ENCODE assay signal across 8 cellular contexts in the genomic region with DNA sequence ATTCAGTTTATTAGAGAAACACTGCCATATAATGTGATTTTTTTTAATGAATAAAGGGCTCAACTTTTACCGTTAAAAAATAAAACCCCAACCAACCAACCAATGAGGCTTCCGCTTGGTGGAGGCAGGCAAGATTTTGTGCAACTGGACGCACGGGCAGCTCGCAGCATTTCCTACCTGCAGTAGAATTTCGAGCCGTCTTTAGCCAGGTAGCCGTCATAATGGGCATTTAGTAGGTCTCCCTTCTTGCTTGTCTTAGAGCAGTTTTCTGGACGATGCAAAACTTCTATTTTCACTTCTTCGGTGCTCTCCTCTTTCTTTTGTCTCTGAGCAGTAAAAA. TPM values are rescaled to one million over a fixed set of nuclear protein-coding genes. Genes with fewer than 3 reads are reported as not detected.
DNase-seq lines count a peak whose midpoint lies in the region; ATAC-seq and TF ChIP-seq lines count a peak whose summit lies in the region.

No MANE protein-coding gene starts in this region.

- TF ChIP-seq POLR2A in ovary (IDR thresholded peaks at IDR 0.05): no peak

- H3K4me1 ChIP-seq in esophagus (ENCODE audit: control insufficient read depth in 2 of 2, insufficient read depth in 2 of 2, low read length in 1 of 2) (peaks cover 0 to 2% of the 10 kb centered on the region in 2 donors), ovary (ENCODE audit: insufficient read depth) (peaks cover 9% of the 10 kb centered on the region)

- DNase-seq in CD1c-positive myeloid dendritic cell (ENCODE audit: extremely low spot score) (peak; percentile 17), GM20000 (ENCODE audit: low spot score) (peak; percentile 34), RPMI7951 (ENCODE audit: low read depth) (peak; percentile 19), ovary (peak in 2 of 5 donors; percentile 35 to 38), cerebellar nuclear complex (lab: John Stamatoyannopoulos, UW) (no peak)
- no peak for DNase-seq in activated CD8-positive, alpha-beta memory T cell treated with anti-CD3 and anti-CD28 coated beads, Interleukin-2, amount 50 U/mL, for 4 hours

- H3K9me3 ChIP-seq in esophagus (ENCODE audit: control insufficient read depth in 2 of 2, insufficient read depth in 1 of 2, low read depth in 1 of 2, low read length in 1 of 2): no peaks in the 10 kb centered on the region
- H3K9me3 ChIP-seq in ovary: no peaks in the 10 kb centered on the region

- H3K4me3 ChIP-seq in esophagus (ENCODE audit: low read depth in 1 of 2, low read length in 2 of 2): peak overlapping the region; percentile 63 to 90
- peak overlapping the region; percentile 92 for H3K4me3 ChIP-seq in ovary

- intact Hi-C loops in ovary (cut with DNase I): loop anchor here in 1 of 4 donors (1.0 kb wide), 1 partner anchor 27 kb away; a partner anchor contains a TSS

- TF ChIP-seq CTCF in GM20000 (IDR thresholded peaks at IDR 0.05; ENCODE audit: extremely low read depth, missing control alignments) (no peak), ovary (IDR thresholded peaks at IDR 0.05) (no peak)

- H3K27me3 ChIP-seq in esophagus (ENCODE audit: control insufficient read depth in 1 of 2, insufficient read depth in 2 of 2, low read length in 2 of 2) (no peaks in the 10 kb centered on the region), ovary (no peaks in the 10 kb centered on the region)

- TF ChIP-seq EP300 in ovary (IDR thresholded peaks at IDR 0.05): no peak

- H3K36me3 ChIP-seq in esophagus (ENCODE audit: control insufficient read depth in 2 of 2, insufficient read depth in 2 of 2, low read length in 1 of 2): no peaks in the 10 kb centered on the region
- no peaks in the 10 kb centered on the region for H3K36me3 ChIP-seq in ovary

- no peak for ATAC-seq in GM18909 (IDR thresholded peaks at IDR 0.05; ENCODE audit: poor library complexity, unreplicated experiment)

- H3K27ac ChIP-seq in esophagus (ENCODE audit: low read depth in 2 of 2, low read length in 1 of 2): peak overlapping the region; percentile 81 to 97
- peak overlapping the region; percentile 86 to 91 for H3K27ac ChIP-seq in ovary

- WGBS in esophagus, 2 donors: 1% methylated on average over 10 of the region's 10 CpGs
- 1% methylated on average over 10 of the region's 10 CpGs for WGBS in ovary, 3 donors

RNA-seq across cellular contexts. Expression of a gene that starts 0.3 kb away (rescaled TPM):
- total RNA-seq in RPMI7951 (2014; rRNA removed; shearing (Covaris generic)): 50.8 and 60.6 TPM in 2 replicates
- 1 to 10 TPM; 1.5 to 2.8 TPM for polyA plus RNA-seq in esophagus
- 10 to 100 TPM; 31.6 to 69.4 (median 43.3) TPM for total RNA-seq in ovary
- polyA plus RNA-seq in ovary: 10 to 100 TPM; 57.4 to 79.2 TPM

RNA-seq across cellular contexts. Expression of a gene that starts 2.2 kb away (rescaled TPM):
- 6.5 and 6.8 TPM in 2 replicates for total RNA-seq in RPMI7951 (2014; rRNA removed; shearing (Covaris generic))
- polyA plus RNA-seq in esophagus (1 to 10 TPM in 1 of 2 donors, under 1 TPM in 1; 0.79 to 1.4 TPM), ovary (10 to 100 TPM in 1 of 2 donors, 1 to 10 TPM in 1; 4.4 to 24.6 TPM)
- 10 to 100 TPM in 6 of 7 donors, 1 to 10 TPM in 1; 8.6 to 40.6 (median 33.1) TPM for total RNA-seq in ovary

RNA-seq across cellular contexts. Expression of a gene that starts 26.9 kb away (rescaled TPM):
- 0.59 TPM in 1 of 2 replicates, not detected in the other for total RNA-seq in RPMI7951 (2014; rRNA removed; shearing (Covaris generic))
- polyA plus RNA-seq in esophagus: 1 to 10 TPM; 1.3 to 5.2 TPM
- total RNA-seq in ovary: 1 to 10 TPM; 2.6 to 7.3 (median 6.0) TPM
- polyA plus RNA-seq in ovary: 1 to 10 TPM; 5.1 to 5.6 TPM

RNA-seq across cellular contexts. Expression of a gene that starts 27.1 kb away (rescaled TPM):
- total RNA-seq in RPMI7951 (2014; rRNA removed; shearing (Covaris generic)): 82.5 and 96.2 TPM in 2 replicates
- polyA plus RNA-seq in esophagus (10 to 100 TPM; 25.2 to 26.0 TPM), ovary (10 to 100 TPM; 34.2 to 56.7 TPM)
- 10 to 100 TPM; 39.6 to 57.8 (median 50.7) TPM for total RNA-seq in ovary

Comparison
In these comparisons a context has a peak if more than half of its experiments do, and no peak if none do; other contexts are left out.
1. DNase-seq: peak in CD1c-positive myeloid dendritic cell (single experiment), GM20000 (single experiment) and RPMI7951 (single experiment); none in cerebellar nuclear complex (0 of 2) and activated CD8-positive, alpha-beta memory T cell treated with anti-CD3 and anti-CD28 coated beads, Interleukin-2, amount 50 U/mL, for 4 hours (single experiment).